In the genomic region with DNA sequence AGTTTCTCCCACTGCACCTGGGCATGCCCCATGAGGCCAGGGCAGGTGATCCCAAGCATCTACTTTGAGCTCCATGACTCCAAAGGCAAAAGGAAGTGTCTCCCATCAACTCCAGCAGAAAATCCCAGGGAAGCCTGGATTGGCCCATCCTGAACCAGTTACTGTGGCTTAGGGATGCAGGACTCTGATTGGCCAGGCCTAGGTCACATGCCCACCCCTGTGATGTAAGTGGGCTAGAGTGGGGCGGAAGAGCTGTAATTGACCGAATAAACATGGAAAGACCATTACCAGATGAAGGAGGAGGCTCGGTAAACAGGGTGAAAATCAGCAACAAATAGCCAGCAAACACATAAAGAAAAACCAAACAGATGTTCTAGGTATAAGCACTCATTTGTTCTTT, we compare ENCODE assay signal across 1 cellular context.
TF ChIP-seq lines count a peak whose summit lies in the region.

No MANE protein-coding gene starts in this region.

TF ChIP-seq in K562, 482 proteins besides CTCF, POLR2A, EP300 and RAD21 (continued from another document):
- TF ChIP-seq FOXA3 (CRISPR knock-in tag; conservative IDR thresholded peaks at IDR 0.05 in 1 of 2, IDR thresholded peaks at IDR 0.05 in 1 of 2): no peak
- TF ChIP-seq, protein P1, sequence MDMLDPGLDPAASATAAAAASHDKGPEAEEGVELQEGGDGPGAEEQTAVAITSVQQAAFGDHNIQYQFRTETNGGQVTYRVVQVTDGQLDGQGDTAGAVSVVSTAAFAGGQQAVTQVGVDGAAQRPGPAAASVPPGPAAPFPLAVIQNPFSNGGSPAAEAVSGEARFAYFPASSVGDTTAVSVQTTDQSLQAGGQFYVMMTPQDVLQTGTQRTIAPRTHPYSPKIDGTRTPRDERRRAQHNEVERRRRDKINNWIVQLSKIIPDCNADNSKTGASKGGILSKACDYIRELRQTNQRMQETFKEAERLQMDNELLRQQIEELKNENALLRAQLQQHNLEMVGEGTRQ (CRISPR knock-in tag; IDR thresholded peaks at IDR 0.05): peak; percentile 56
- no peak for TF ChIP-seq KLF1 (tag; IDR thresholded peaks at IDR 0.05)
- TF ChIP-seq SNRNP70 (optimal IDR thresholded peaks at IDR 0.05; ENCODE audit: low read depth, low read length): no peak
- TF ChIP-seq XRCC5 (IDR thresholded peaks at IDR 0.05; ENCODE audit: low read depth, low read length): no peak
- TF ChIP-seq, protein P2, sequence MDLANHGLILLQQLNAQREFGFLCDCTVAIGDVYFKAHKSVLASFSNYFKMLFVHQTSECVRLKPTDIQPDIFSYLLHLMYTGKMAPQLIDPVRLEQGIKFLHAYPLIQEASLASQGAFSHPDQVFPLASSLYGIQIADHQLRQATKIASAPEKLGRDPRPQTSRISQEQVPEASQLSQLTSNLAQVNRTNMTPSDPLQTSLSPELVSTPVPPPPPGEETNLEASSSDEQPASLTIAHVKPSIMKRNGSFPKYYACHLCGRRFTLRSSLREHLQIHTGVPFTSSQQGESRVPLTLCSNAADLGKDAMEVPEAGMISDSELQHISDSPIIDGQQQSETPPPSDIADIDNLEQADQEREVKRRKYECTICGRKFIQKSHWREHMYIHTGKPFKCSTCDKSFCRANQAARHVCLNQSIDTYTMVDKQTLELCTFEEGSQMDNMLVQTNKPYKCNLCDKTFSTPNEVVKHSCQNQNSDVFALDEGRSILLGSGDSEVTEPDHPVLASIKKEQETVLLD (IDR thresholded peaks at IDR 0.05): no peak
- TF ChIP-seq, protein P3, sequence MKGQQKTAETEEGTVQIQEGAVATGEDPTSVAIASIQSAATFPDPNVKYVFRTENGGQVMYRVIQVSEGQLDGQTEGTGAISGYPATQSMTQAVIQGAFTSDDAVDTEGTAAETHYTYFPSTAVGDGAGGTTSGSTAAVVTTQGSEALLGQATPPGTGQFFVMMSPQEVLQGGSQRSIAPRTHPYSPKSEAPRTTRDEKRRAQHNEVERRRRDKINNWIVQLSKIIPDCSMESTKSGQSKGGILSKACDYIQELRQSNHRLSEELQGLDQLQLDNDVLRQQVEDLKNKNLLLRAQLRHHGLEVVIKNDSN (CRISPR knock-in tag; IDR thresholded peaks at IDR 0.05): peak; percentile 50
- TF ChIP-seq OTX1 (CRISPR knock-in tag; IDR thresholded peaks at IDR 0.05): no peak
- TF ChIP-seq RAD51 (IDR thresholded peaks at IDR 0.05; ENCODE audit: borderline replicate concordance, low read depth): peak; percentile 18; the same call in 1 of the 2 replicates
- TF ChIP-seq HMG20B (CRISPR knock-in tag; IDR thresholded peaks at IDR 0.05): no peak
- TF ChIP-seq SMAD4 (CRISPR knock-in tag; conservative IDR thresholded peaks at IDR 0.05): no peak
- TF ChIP-seq ZBTB7A (IDR thresholded peaks at IDR 0.05; ENCODE audit: borderline replicate concordance, control insufficient read depth, low read depth, low read length): no peak
